20 cellular contexts compared by ENCODE assay signal in the genomic region with DNA sequence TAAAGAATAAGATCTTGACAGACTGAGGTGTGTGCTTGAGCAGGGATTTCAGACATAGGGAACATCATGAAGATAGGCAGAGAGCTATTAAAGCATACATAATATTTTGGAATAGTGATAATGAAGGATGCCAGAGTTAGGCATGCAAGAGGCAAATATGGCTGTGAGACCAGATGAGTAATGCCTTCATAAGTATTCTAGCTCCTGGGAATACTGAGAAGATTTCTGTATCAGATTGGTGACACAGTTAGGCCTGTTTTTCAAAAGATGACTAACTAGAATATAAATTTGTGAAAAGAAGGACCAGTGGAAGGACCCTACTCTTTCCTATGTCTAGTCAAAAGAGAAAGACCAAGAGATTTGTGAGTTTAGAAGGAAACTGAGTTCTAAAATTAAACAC.
"Had no signal": no experiment of that assay in that cellular context is flagged by ENCODE, and none has a peak within 500 bp of the region (broad histone marks: within the 10 kb centered on the region; RNA-seq: fewer than 3 reads in every experiment).

No MANE protein-coding gene starts in this region.

- ATAC-seq: body of pancreas, gastroesophageal sphincter, left cardiac atrium, natural killer cell had no signal

- H3K4me1 ChIP-seq: body of pancreas, gastroesophageal sphincter, prostate gland, tibial artery had no signal

- H3K4me3 ChIP-seq: body of pancreas, gastroesophageal sphincter, prostate gland, tibial artery had no signal

- H3K27ac ChIP-seq: body of pancreas, gastroesophageal sphincter, prostate gland, tibial artery had no signal

- DNase-seq: activated CD4-positive, alpha-beta memory T cell treated with anti-CD3 and anti-CD28 coated beads for 36 hours; activated CD4-positive, alpha-beta T cell treated with anti-CD3 and anti-CD28 coated beads for 48 hours; activated effector memory CD4-positive, alpha-beta T cell treated with anti-CD3 and anti-CD28 coated beads, Interleukin-2, amount 50 U/mL, for 16 hours; activated naive CD4-positive, alpha-beta T cell treated with anti-CD3 and anti-CD28 coated beads, Interleukin-2, amount 10 ng/mL, durations not matched to agents 7 days and 5 days; activated T-cell treated with anti-CD3 and anti-CD28 coated beads for 4 hours; anterior cingulate cortex; body of pancreas; effector CD4-positive, alpha-beta T cell; head of caudate nucleus; hypothalamus; left cardiac atrium; midbrain; natural killer cell; stimulated activated CD4-positive, alpha-beta T cell treated with anti-CD3 and anti-CD28 coated beads, Interleukin-12 subunit alpha, Interleukin-12 subunit beta, amount 100 ng/mL, for 4 hours; stimulated activated CD4-positive, alpha-beta T cell treated with anti-CD3 and anti-CD28 coated beads, Interleukin-4, amount 100 ng/mL, for 4 hours; tibial artery had no signal

- H3K27me3 ChIP-seq: body of pancreas, gastroesophageal sphincter, tibial artery had no signal

- H3K36me3 ChIP-seq: prostate gland had no signal

- FAIRE-seq: endometrium, islet of Langerhans had no signal

- H3K9me3 ChIP-seq: body of pancreas, gastroesophageal sphincter, prostate gland, tibial artery had no signal
